In genomic region chr20:53884859-53885654, GRCh38 we compare ENCODE assay signal across 11 cellular contexts.
DNase-seq lines count a peak whose midpoint lies in the region; ATAC-seq and TF ChIP-seq lines count a peak whose summit lies in the region.
"Had no signal": no experiment of that assay in that cellular context is flagged by ENCODE, and none has a peak within 500 bp of the region (broad histone marks: within the 10 kb centered on the region; RNA-seq: fewer than 3 reads in every experiment).

No MANE protein-coding gene starts in this region.

- H3K4me3 Mint-ChIP-seq in MCF 10A (ENCODE audit: unreplicated experiment) = no peak overlapping the region
- peak overlapping the region; percentile 45 for H3K4me3 Mint-ChIP-seq in activated T-cell treated with anti-CD3 and anti-CD28 coated beads, Interleukin-2, amount 50 U/mL, for 24 hours
- no peak overlapping the region for H3K4me3 Mint-ChIP-seq in immature natural killer cell
- H3K4me3 Mint-ChIP-seq in nephron progenitor cell = no peak overlapping the region

- no peaks in the 10 kb centered on the region for H3K36me3 Mint-ChIP-seq in MCF 10A (ENCODE audit: insufficient read depth, unreplicated experiment)
- H3K36me3 Mint-ChIP-seq in activated T-cell treated with anti-CD3 and anti-CD28 coated beads, Interleukin-2, amount 50 U/mL, for 24 hours (ENCODE audit: low read depth) = no peaks in the 10 kb centered on the region
- no peaks in the 10 kb centered on the region for H3K36me3 Mint-ChIP-seq in immature natural killer cell
- no peaks in the 10 kb centered on the region for H3K36me3 Mint-ChIP-seq in nephron progenitor cell (ENCODE audit: low read depth)

- H3K4me3 ChIP-seq in breast epithelium = no peak overlapping the region
- H3K4me3 ChIP-seq: lower lobe of right lung had no signal

- peak; percentile 29 for DNase-seq in MCF 10A (ENCODE audit: unreplicated experiment)
- DNase-seq in breast epithelium (ENCODE audit: low spot score in 2 of 2) = no peak
- DNase-seq in activated T-cell treated with anti-CD3 and anti-CD28 coated beads, Interleukin-2, amount 50 U/mL, for 24 hours = peak; percentile 63
- no peak for DNase-seq in immature natural killer cell
- no peak for DNase-seq in cerebellar cortex (ENCODE audit: low spot score)
- DNase-seq in left lobe of liver (ENCODE audit: low spot score) = no peak
- no peak for DNase-seq in nephron progenitor cell
- DNase-seq: KG1, lower lobe of right lung, NCI-H510A treated with DMSO at 0.1 percent for 48 hours had no signal

- no peak overlapping the region for H3K27ac Mint-ChIP-seq in MCF 10A (ENCODE audit: low read depth, unreplicated experiment)
- peak overlapping the region; percentile 88 for H3K27ac Mint-ChIP-seq in activated T-cell treated with anti-CD3 and anti-CD28 coated beads, Interleukin-2, amount 50 U/mL, for 24 hours
- peak overlapping the region in 5 of 6 donors; percentile 11 to 82 (median 56) for H3K27ac Mint-ChIP-seq in immature natural killer cell
- no peak overlapping the region for H3K27ac Mint-ChIP-seq in nephron progenitor cell

- H3K4me1 Mint-ChIP-seq in MCF 10A (ENCODE audit: insufficient read depth, unreplicated experiment) = peaks cover under 1% of the 10 kb centered on the region
- peaks cover 74% of the 10 kb centered on the region for H3K4me1 Mint-ChIP-seq in activated T-cell treated with anti-CD3 and anti-CD28 coated beads, Interleukin-2, amount 50 U/mL, for 24 hours (ENCODE audit: low read depth)
- H3K4me1 Mint-ChIP-seq in immature natural killer cell = peaks cover 22 to 26% of the 10 kb centered on the region in 2 donors
- H3K4me1 Mint-ChIP-seq in nephron progenitor cell = peaks cover 27% of the 10 kb centered on the region

- CTCF ChIA-PET in MCF 10A (lab: Yijun Ruan, JAX) = interaction anchor here (0.5 to 1.4 kb wide), 10 partner anchors 12 to 178 kb away, joined by 3 to 4 read pairs (median 3); no protein-coding TSS in a partner anchor

- no peak for TF ChIP-seq CTCF in MCF 10A (IDR thresholded peaks at IDR 0.05; ENCODE audit: unreplicated experiment)
- no peak for TF ChIP-seq CTCF in breast epithelium (IDR thresholded peaks at IDR 0.05)
- TF ChIP-seq CTCF in subcutaneous adipose tissue (IDR thresholded peaks at IDR 0.05; ENCODE audit: low read depth) = peak; percentile 10
- TF ChIP-seq CTCF in nephron progenitor cell (IDR thresholded peaks at IDR 0.05) = no peak

- intact Hi-C loops in MCF 10A (cut with micrococcal nuclease) (no loop called here), breast epithelium (cut with DNase I; ENCODE audit: low total_unique reads) (no loop called here)

- TF ChIP-seq POLR2A in breast epithelium (IDR thresholded peaks at IDR 0.05) = no peak

- H3K9me3 Mint-ChIP-seq in MCF 10A (ENCODE audit: unreplicated experiment) = no peaks in the 10 kb centered on the region
- peaks cover 3% of the 10 kb centered on the region for H3K9me3 Mint-ChIP-seq in activated T-cell treated with anti-CD3 and anti-CD28 coated beads, Interleukin-2, amount 50 U/mL, for 24 hours
- H3K9me3 Mint-ChIP-seq in immature natural killer cell = no peaks in the 10 kb centered on the region
- no peaks in the 10 kb centered on the region for H3K9me3 Mint-ChIP-seq in nephron progenitor cell

- H3K27ac ChIP-seq in breast epithelium = no peak overlapping the region
- H3K27ac ChIP-seq: lower lobe of right lung had no signal

- POLR2A ChIA-PET in MCF 10A (lab: Yijun Ruan, JAX) = interaction anchor here (0.6 to 1.1 kb wide), 4 partner anchors 13 to 313 kb away, joined by 3 to 4 read pairs (median 3); no protein-coding TSS in a partner anchor

- no TSS peak for BruUV-seq in MCF 10A (replicated peaks; lab: Mats Ljungman, UMichigan)

- H3K4me1 ChIP-seq in breast epithelium = no peaks in the 10 kb centered on the region
- H3K4me1 ChIP-seq: lower lobe of right lung had no signal

- no peaks in the 10 kb centered on the region for H3K27me3 ChIP-seq in breast epithelium

- no peaks in the 10 kb centered on the region for H3K36me3 ChIP-seq in breast epithelium
- H3K36me3 ChIP-seq: lower lobe of right lung had no signal

- H3K27me3 Mint-ChIP-seq in MCF 10A (ENCODE audit: insufficient read depth, unreplicated experiment) = no peaks in the 10 kb centered on the region
- H3K27me3 Mint-ChIP-seq in activated T-cell treated with anti-CD3 and anti-CD28 coated beads, Interleukin-2, amount 50 U/mL, for 24 hours = no peaks in the 10 kb centered on the region
- H3K27me3 Mint-ChIP-seq in immature natural killer cell (ENCODE audit: low read depth in 3 of 3) = peaks cover 0 to 4% (median 0%) of the 10 kb centered on the region in 3 donors
- H3K27me3 Mint-ChIP-seq in nephron progenitor cell (ENCODE audit: low read depth, poor library complexity) = peaks cover 4% of the 10 kb centered on the region

- no peaks in the 10 kb centered on the region for H3K9me3 ChIP-seq in breast epithelium
- H3K9me3 ChIP-seq: lower lobe of right lung had no signal

- ATAC-seq in left lobe of liver = no peak
- ATAC-seq: lower lobe of right lung had no signal

Comparison
In these comparisons a context has a peak if more than half of its experiments do, and no peak if none do; other contexts are left out.
1. DNase-seq: peak in MCF 10A (single experiment) and activated T-cell treated with anti-CD3 and anti-CD28 coated beads, Interleukin-2, amount 50 U/mL, for 24 hours (single experiment); none in breast epithelium (0 of 2), immature natural killer cell (0 of 3), cerebellar cortex (single experiment), left lobe of liver (single experiment) and nephron progenitor cell (single experiment).
2. H3K27ac Mint-ChIP-seq: peak in activated T-cell treated with anti-CD3 and anti-CD28 coated beads, Interleukin-2, amount 50 U/mL, for 24 hours (single experiment) and immature natural killer cell (5 of 6); none in MCF 10A (single experiment) and nephron progenitor cell (single experiment).